In the genomic region with DNA sequence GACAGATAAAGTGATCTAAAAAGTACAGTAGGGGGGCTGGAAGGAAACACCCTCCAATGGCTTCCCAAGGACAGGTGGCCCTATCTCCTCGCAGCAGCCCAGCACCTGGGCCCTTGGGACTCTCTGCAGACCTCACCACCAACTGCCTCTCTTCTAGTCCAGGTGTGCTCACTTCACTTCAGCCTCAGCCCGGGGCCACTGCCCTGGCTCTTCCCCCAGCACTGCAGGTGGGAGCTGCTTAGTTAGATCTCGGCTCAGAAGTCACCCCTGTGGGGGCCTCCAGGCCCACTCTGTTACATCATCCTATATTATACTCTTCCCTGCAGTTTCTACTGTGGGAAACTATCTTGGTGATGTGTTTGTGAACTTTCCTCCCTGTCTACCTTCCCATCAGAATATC, we compare ENCODE assay signal across 10 cellular contexts. TPM values are rescaled to one million over a fixed set of nuclear protein-coding genes. Genes with fewer than 3 reads are reported as not detected.
A peak's percentile ranks its signal among the peaks of the same experiment; 100 is the strongest.
DNase-seq lines count a peak whose midpoint lies in the region; ATAC-seq, FAIRE-seq and TF ChIP-seq lines count a peak whose summit lies in the region.
"Had no signal": no experiment of that assay in that cellular context is flagged by ENCODE, and none has a peak within 500 bp of the region (broad histone marks: within the 10 kb centered on the region; RNA-seq: fewer than 3 reads in every experiment).

No MANE protein-coding gene starts in this region.

- H3K27me3 ChIP-seq in DOHH2 (ENCODE audit: control insufficient read depth, low read length) = peaks cover 21% of the 10 kb centered on the region
- peaks cover under 1% of the 10 kb centered on the region for H3K27me3 ChIP-seq in left ventricle myocardium inferior (ENCODE audit: low read depth)
- H3K27me3 ChIP-seq in psoas muscle (ENCODE audit: insufficient read depth in 3 of 3, low read length in 2 of 3) = no peaks in the 10 kb centered on the region

- TF ChIP-seq POLR2A in Raji (IDR thresholded peaks at IDR 0.05; ENCODE audit: insufficient read depth, low read depth, low read length) (peak; percentile 33; the same call in 1 of the 2 replicates), H54 (IDR thresholded peaks at IDR 0.05; ENCODE audit: low read depth, low read length) (no peak)

- no peak for FAIRE-seq in H54 (lab: Jason Lieb, UNC)

- whole genome bisulfite sequencing in psoas muscle, 3 donors = 36 to 53% (median 51%) methylated on average over 3 of the region's 3 CpGs

- H3K4me3 ChIP-seq in DOHH2 (ENCODE audit: low read length) (peak overlapping the region; percentile 77), left ventricle myocardium inferior (peak overlapping the region; percentile 87), psoas muscle (peak overlapping the region; percentile 74)

- DNase-seq in left ventricle myocardium inferior (no peak), psoas muscle (peak in 1 of 2 donors; percentile 46), NCI-H146 (lab: John Stamatoyannopoulos, UW) (no peak), H54 (ENCODE audit: insufficient read length, low spot score) (no peak), cerebellar cortex (ENCODE audit: low spot score) (no peak)

- H3F3A ChIP-seq in DOHH2 (ENCODE audit: control insufficient read depth, insufficient read depth) = peaks cover 8% of the 10 kb centered on the region

- no peaks in the 10 kb centered on the region for H4K20me1 ChIP-seq in DOHH2 (ENCODE audit: control insufficient read depth, insufficient read depth, low read depth, low read length)

- TF ChIP-seq CTCF in DOHH2 (IDR thresholded peaks at IDR 0.05; ENCODE audit: low read depth, low read length, poor library complexity, severe bottlenecking) = no peak
- TF ChIP-seq CTCF in left ventricle myocardium inferior (IDR thresholded peaks at IDR 0.05; ENCODE audit: borderline replicate concordance) = no peak
- no peak for TF ChIP-seq CTCF in psoas muscle (IDR thresholded peaks at IDR 0.05)

- peak overlapping the region; percentile 94 for H3K27ac ChIP-seq in DOHH2 (ENCODE audit: low read depth, low read length)
- H3K27ac ChIP-seq in left ventricle myocardium inferior (replicated peaks) = peak overlapping the region; percentile 97
- H3K27ac ChIP-seq in psoas muscle = peak overlapping the region; percentile 99

- H3K9me3 ChIP-seq in DOHH2 (ENCODE audit: control insufficient read depth, insufficient read depth, low read length) = no peaks in the 10 kb centered on the region
- peaks cover 8% of the 10 kb centered on the region for H3K9me3 ChIP-seq in left ventricle myocardium inferior (replicated peaks)
- no peaks in the 10 kb centered on the region for H3K9me3 ChIP-seq in psoas muscle

- no peak for ATAC-seq in psoas muscle
- no peak for ATAC-seq in GM21717 (IDR thresholded peaks at IDR 0.05; ENCODE audit: unreplicated experiment)

- H3K36me3 ChIP-seq in DOHH2 (ENCODE audit: control insufficient read depth, low read length) = no peaks in the 10 kb centered on the region
- H3K36me3 ChIP-seq in left ventricle myocardium inferior = peaks cover 19% of the 10 kb centered on the region
- peaks cover 0 to 23% of the 10 kb centered on the region in 2 donors for H3K36me3 ChIP-seq in psoas muscle (ENCODE audit: insufficient read depth in 1 of 2, low read depth in 1 of 2)

- peaks cover 51% of the 10 kb centered on the region for H3K4me1 ChIP-seq in DOHH2 (ENCODE audit: control insufficient read depth, low read length)
- H3K4me1 ChIP-seq in left ventricle myocardium inferior = peaks cover 80% of the 10 kb centered on the region
- H3K4me1 ChIP-seq in psoas muscle = peaks cover 65% of the 10 kb centered on the region

- no peaks in the 10 kb centered on the region for H3K9me2 ChIP-seq in DOHH2 (replicated peaks; ENCODE audit: control insufficient read depth, low read length)

- H3K4me2 ChIP-seq in DOHH2 (ENCODE audit: low read length) = peak overlapping the region; percentile 97

- no peaks in the 10 kb centered on the region for H3K79me2 ChIP-seq in DOHH2 (ENCODE audit: control insufficient read depth, low read length)

- intact Hi-C loops in left ventricle myocardium inferior (cut with micrococcal nuclease) = loop anchor here (10.0 kb wide), 1 partner anchor 90 kb away; no protein-coding TSS in a partner anchor
- intact Hi-C loops in psoas muscle (cut with DNase I) = loop anchor here (2.0 to 10.0 kb wide), 3 partner anchors 93 to 120 kb away; partner anchors contain the start of gene ZXDC (in 1 of the 2)

RNA-seq across cellular contexts. Expression of gene KLF15, which starts 2.0 kb away (rescaled TPM):
- total RNA-seq in left ventricle myocardium inferior = 44.6 TPM
- 10 to 100 TPM; 13.2 to 64.0 (median 33.0) TPM for total RNA-seq in psoas muscle
- polyA plus RNA-seq in psoas muscle = 10 to 100 TPM; 13.4 to 77.6 (median 44.0) TPM

RNA-seq across cellular contexts. Expression of gene CFAP100, which starts 39.5 kb away (rescaled TPM):
- total RNA-seq in left ventricle myocardium inferior = not detected
- not detected for total RNA-seq in psoas muscle
- not detected for polyA plus RNA-seq in psoas muscle
- total RNA-seq: lower leg skin, M059J had no signal
